ENCODE assay signal across 1 cellular context in the genomic region with DNA sequence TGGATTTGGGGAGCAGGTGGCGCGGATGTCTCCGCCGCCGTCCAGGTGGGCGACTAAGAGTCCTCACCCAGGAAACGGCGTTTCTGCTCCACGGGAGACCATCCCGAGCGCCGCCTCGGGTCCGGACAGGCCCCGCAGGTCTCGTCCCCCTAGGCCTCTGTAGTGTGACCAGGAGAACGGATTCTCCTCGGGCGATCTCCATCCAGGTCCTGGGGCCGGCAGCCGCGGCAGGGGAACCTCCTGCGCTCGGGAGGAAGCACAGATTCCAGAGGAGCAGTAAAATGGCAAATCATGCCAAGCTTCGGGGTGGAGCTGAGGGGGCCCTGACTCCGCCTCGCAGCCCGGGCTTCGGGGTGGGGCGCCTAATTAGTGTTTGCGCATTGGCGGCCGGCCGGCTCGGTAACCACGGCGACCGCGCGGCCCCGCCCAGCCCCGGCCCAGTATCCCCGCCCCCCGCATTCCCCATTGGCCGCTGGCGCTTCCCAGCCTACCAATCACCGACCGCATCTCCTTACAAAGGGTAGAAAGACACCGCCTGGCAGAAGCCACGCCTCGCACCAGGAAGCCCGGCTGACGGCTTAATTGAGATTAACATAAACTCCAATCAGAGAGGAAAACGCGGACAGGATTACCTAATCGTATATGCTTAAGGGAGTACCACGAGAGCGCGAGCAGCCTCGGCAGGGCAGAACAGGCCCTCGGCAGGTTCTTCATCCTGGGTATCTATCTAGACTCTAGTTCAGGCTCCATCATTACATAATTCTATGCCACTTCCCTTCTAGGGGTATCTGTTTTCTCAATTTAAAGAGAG.
TF ChIP-seq lines count a peak whose summit lies in the region.

No MANE protein-coding gene starts in this region.

TF ChIP-seq in HepG2, 621 proteins besides CTCF, POLR2A, EP300 and RAD21 (continued from another document and continues in another):
- no peak for TF ChIP-seq ZNF557 (CRISPR knock-in tag; IDR thresholded peaks at IDR 0.05)
- 0 out of 2 replicates have a peak, but pooled peaks have one; percentile 45 for TF ChIP-seq ZNF264 (CRISPR knock-in tag; IDR thresholded peaks at IDR 0.05)
- TF ChIP-seq TSC22D2 (CRISPR knock-in tag; IDR thresholded peaks at IDR 0.05; ENCODE audit: borderline replicate concordance), result no peak
- no peak for TF ChIP-seq ATF7-NPFF (CRISPR knock-in tag; IDR thresholded peaks at IDR 0.05; ENCODE audit: low read depth)
- no peak for TF ChIP-seq PHF5A (CRISPR knock-in tag; IDR thresholded peaks at IDR 0.05; ENCODE audit: low read depth, unreplicated experiment)
- TF ChIP-seq JARID2 (CRISPR knock-in tag; IDR thresholded peaks at IDR 0.05; ENCODE audit: insufficient replicate concordance), result no peak
- 0 out of 2 replicates have a peak, but pooled peaks have one; percentile 42 for TF ChIP-seq KLF12 (CRISPR knock-in tag; IDR thresholded peaks at IDR 0.05; ENCODE audit: borderline replicate concordance)
- TF ChIP-seq SP2 (CRISPR knock-in tag; IDR thresholded peaks at IDR 0.05), result peak; percentile 72
- no peak for TF ChIP-seq ZNF292 (CRISPR knock-in tag; IDR thresholded peaks at IDR 0.05; ENCODE audit: borderline replicate concordance, low read depth)
- TF ChIP-seq NFE2L2 (IDR thresholded peaks at IDR 0.05; ENCODE audit: low read length), result no peak
- no peak for TF ChIP-seq ZNF382 (CRISPR knock-in tag; IDR thresholded peaks at IDR 0.05; ENCODE audit: borderline replicate concordance)
- peak; percentile 30; the same call in 1 of the 3 replicates for TF ChIP-seq MXI1 (IDR thresholded peaks at IDR 0.05; ENCODE audit: borderline replicate concordance, low read depth, low read length)
- TF ChIP-seq, protein P1, sequence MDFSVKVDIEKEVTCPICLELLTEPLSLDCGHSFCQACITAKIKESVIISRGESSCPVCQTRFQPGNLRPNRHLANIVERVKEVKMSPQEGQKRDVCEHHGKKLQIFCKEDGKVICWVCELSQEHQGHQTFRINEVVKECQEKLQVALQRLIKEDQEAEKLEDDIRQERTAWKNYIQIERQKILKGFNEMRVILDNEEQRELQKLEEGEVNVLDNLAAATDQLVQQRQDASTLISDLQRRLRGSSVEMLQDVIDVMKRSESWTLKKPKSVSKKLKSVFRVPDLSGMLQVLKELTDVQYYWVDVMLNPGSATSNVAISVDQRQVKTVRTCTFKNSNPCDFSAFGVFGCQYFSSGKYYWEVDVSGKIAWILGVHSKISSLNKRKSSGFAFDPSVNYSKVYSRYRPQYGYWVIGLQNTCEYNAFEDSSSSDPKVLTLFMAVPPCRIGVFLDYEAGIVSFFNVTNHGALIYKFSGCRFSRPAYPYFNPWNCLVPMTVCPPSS (IDR thresholded peaks at IDR 0.05), result no peak
- TF ChIP-seq THAP11 (CRISPR knock-in tag; IDR thresholded peaks at IDR 0.05), result peak; percentile 22; the same call in 1 of the 2 replicates
- no peak for TF ChIP-seq ZBTB20 (CRISPR knock-in tag; IDR thresholded peaks at IDR 0.05; ENCODE audit: borderline replicate concordance, low read depth)
- no peak for TF ChIP-seq SMAD9 (CRISPR knock-in tag; IDR thresholded peaks at IDR 0.05)
- TF ChIP-seq, protein P2, sequence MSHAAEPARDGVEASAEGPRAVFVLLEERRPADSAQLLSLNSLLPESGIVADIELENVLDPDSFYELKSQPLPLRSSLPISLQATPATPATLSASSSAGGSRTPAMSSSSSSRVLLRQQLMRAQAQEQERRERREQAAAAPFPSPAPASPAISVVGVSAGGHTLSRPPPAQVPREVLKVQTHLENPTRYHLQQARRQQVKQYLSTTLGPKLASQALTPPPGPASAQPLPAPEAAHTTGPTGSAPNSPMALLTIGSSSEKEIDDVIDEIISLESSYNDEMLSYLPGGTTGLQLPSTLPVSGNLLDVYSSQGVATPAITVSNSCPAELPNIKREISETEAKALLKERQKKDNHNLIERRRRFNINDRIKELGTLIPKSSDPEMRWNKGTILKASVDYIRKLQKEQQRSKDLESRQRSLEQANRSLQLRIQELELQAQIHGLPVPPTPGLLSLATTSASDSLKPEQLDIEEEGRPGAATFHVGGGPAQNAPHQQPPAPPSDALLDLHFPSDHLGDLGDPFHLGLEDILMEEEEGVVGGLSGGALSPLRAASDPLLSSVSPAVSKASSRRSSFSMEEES (CRISPR knock-in tag; IDR thresholded peaks at IDR 0.05), result no peak
- no peak for TF ChIP-seq ZSCAN22 (CRISPR knock-in tag; IDR thresholded peaks at IDR 0.05)
- no peak for TF ChIP-seq ARNT2 (CRISPR knock-in tag; IDR thresholded peaks at IDR 0.05; ENCODE audit: low read depth)
- no peak for TF ChIP-seq CAMTA2 (CRISPR knock-in tag; IDR thresholded peaks at IDR 0.05; ENCODE audit: borderline replicate concordance)
- no peak for TF ChIP-seq REPIN1 (CRISPR knock-in tag; IDR thresholded peaks at IDR 0.05; ENCODE audit: borderline replicate concordance, low read depth)
- no peak for TF ChIP-seq ZNF350 (CRISPR knock-in tag; IDR thresholded peaks at IDR 0.05; ENCODE audit: borderline replicate concordance, low read depth)
- no peak for TF ChIP-seq ZNF251 (CRISPR knock-in tag; IDR thresholded peaks at IDR 0.05)
- TF ChIP-seq HDAC1 (CRISPR knock-in tag; IDR thresholded peaks at IDR 0.05), result peak; percentile 52; the same call in 1 of the 2 replicates
- TF ChIP-seq DPF2 (CRISPR knock-in tag; IDR thresholded peaks at IDR 0.05; ENCODE audit: borderline replicate concordance, low read depth), result no peak
- TF ChIP-seq RNF2 (conservative IDR thresholded peaks at IDR 0.05; ENCODE audit: low read depth), result no peak
- no peak for TF ChIP-seq SOX5 (CRISPR knock-in tag; IDR thresholded peaks at IDR 0.05; ENCODE audit: borderline replicate concordance)
- no peak for TF ChIP-seq KAT7 (CRISPR knock-in tag; IDR thresholded peaks at IDR 0.05; ENCODE audit: borderline replicate concordance)
- TF ChIP-seq TCF7 (IDR thresholded peaks at IDR 0.05; ENCODE audit: low read depth), result 0 out of 2 replicates have a peak, but pooled peaks have one; percentile 38
- TF ChIP-seq ZNF501 (CRISPR knock-in tag; IDR thresholded peaks at IDR 0.05), result no peak
- no peak for TF ChIP-seq ZNF30 (CRISPR knock-in tag; IDR thresholded peaks at IDR 0.05)
- 0 out of 2 replicates have a peak, but pooled peaks have one; percentile 22 for TF ChIP-seq HIVEP1 (CRISPR knock-in tag; IDR thresholded peaks at IDR 0.05)
- no peak for TF ChIP-seq FOXP1 (IDR thresholded peaks at IDR 0.05)
- TF ChIP-seq FOXP1 (CRISPR knock-in tag; IDR thresholded peaks at IDR 0.05), result no peak
- no peak for TF ChIP-seq TGIF2 (CRISPR knock-in tag; IDR thresholded peaks at IDR 0.05)
- TF ChIP-seq ZC3H4 (CRISPR knock-in tag; IDR thresholded peaks at IDR 0.05; ENCODE audit: borderline replicate concordance), result no peak
- no peak for TF ChIP-seq ZSCAN31 (CRISPR knock-in tag; IDR thresholded peaks at IDR 0.05; ENCODE audit: low read depth)
- TF ChIP-seq, protein P3, sequence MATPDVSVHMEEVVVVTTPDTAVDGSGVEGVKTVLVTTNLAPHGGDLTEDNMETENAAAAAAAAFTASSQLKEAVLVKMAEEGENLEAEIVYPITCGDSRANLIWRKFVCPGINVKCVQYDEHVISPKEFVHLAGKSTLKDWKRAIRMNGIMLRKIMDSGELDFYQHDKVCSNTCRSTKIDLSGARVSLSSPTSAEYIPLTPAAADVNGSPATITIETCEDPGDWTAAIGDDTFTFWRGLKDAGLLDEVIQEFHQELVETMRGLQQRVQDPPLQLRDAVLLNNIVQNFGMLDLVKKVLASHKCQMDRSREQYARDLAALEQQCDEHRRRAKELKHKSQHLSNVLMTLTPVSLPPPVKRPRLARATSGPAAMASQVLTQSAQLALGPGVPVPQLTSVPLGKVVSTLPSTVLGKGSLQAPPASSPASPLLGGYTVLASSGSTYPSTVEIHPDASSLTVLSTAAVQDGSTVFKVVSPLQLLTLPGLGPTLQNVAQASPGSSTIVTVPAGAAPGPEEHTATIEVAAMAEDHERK (CRISPR knock-in tag; IDR thresholded peaks at IDR 0.05; ENCODE audit: low read depth), result no peak
- no peak for TF ChIP-seq ZIK1 (CRISPR knock-in tag; IDR thresholded peaks at IDR 0.05; ENCODE audit: borderline replicate concordance, low read depth)
- no peak for TF ChIP-seq RAD51 (IDR thresholded peaks at IDR 0.05; ENCODE audit: borderline replicate concordance)
- TF ChIP-seq CBFB (CRISPR knock-in tag; IDR thresholded peaks at IDR 0.05), result no peak
- TF ChIP-seq ZBTB3 (CRISPR knock-in tag; IDR thresholded peaks at IDR 0.05; ENCODE audit: borderline replicate concordance, low read depth), result no peak
- 0 out of 2 replicates have a peak, but pooled peaks have one; percentile 25 for TF ChIP-seq YEATS4 (CRISPR knock-in tag; IDR thresholded peaks at IDR 0.05; ENCODE audit: borderline replicate concordance)
- TF ChIP-seq, protein P4, sequence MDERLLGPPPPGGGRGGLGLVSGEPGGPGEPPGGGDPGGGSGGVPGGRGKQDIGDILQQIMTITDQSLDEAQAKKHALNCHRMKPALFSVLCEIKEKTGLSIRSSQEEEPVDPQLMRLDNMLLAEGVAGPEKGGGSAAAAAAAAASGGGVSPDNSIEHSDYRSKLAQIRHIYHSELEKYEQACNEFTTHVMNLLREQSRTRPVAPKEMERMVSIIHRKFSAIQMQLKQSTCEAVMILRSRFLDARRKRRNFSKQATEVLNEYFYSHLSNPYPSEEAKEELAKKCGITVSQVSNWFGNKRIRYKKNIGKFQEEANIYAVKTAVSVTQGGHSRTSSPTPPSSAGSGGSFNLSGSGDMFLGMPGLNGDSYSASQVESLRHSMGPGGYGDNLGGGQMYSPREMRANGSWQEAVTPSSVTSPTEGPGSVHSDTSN (CRISPR knock-in tag; IDR thresholded peaks at IDR 0.05), result no peak
- TF ChIP-seq MED13 (CRISPR knock-in tag; IDR thresholded peaks at IDR 0.05), result no peak
- TF ChIP-seq SRSF4 (IDR thresholded peaks at IDR 0.05; ENCODE audit: low read depth, low read length, poor library complexity, severe bottlenecking), result no peak
- no peak for TF ChIP-seq MAFF (IDR thresholded peaks at IDR 0.05; ENCODE audit: low read depth, low read length)
- TF ChIP-seq, protein P5, sequence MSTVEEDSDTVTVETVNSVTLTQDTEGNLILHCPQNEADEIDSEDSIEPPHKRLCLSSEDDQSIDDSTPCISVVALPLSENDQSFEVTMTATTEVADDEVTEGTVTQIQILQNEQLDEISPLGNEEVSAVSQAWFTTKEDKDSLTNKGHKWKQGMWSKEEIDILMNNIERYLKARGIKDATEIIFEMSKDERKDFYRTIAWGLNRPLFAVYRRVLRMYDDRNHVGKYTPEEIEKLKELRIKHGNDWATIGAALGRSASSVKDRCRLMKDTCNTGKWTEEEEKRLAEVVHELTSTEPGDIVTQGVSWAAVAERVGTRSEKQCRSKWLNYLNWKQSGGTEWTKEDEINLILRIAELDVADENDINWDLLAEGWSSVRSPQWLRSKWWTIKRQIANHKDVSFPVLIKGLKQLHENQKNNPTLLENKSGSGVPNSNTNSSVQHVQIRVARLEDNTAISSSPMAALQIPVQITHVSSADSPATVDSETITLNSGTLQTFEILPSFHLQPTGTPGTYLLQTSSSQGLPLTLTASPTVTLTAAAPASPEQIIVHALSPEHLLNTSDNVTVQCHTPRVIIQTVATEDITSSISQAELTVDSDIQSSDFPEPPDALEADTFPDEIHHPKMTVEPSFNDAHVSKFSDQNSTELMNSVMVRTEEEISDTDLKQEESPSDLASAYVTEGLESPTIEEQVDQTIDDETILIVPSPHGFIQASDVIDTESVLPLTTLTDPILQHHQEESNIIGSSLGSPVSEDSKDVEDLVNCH (CRISPR knock-in tag; IDR thresholded peaks at IDR 0.05), result no peak
- TF ChIP-seq, protein P6, sequence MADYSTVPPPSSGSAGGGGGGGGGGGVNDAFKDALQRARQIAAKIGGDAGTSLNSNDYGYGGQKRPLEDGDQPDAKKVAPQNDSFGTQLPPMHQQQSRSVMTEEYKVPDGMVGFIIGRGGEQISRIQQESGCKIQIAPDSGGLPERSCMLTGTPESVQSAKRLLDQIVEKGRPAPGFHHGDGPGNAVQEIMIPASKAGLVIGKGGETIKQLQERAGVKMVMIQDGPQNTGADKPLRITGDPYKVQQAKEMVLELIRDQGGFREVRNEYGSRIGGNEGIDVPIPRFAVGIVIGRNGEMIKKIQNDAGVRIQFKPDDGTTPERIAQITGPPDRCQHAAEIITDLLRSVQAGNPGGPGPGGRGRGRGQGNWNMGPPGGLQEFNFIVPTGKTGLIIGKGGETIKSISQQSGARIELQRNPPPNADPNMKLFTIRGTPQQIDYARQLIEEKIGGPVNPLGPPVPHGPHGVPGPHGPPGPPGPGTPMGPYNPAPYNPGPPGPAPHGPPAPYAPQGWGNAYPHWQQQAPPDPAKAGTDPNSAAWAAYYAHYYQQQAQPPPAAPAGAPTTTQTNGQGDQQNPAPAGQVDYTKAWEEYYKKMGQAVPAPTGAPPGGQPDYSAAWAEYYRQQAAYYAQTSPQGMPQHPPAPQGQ (CRISPR knock-in tag; IDR thresholded peaks at IDR 0.05; ENCODE audit: borderline replicate concordance), result no peak
- TF ChIP-seq ZNF879 (CRISPR knock-in tag; IDR thresholded peaks at IDR 0.05), result no peak
- TF ChIP-seq ZKSCAN8 (CRISPR knock-in tag; IDR thresholded peaks at IDR 0.05; ENCODE audit: borderline replicate concordance), result no peak
- TF ChIP-seq GTF2F1 (IDR thresholded peaks at IDR 0.05; ENCODE audit: low read length), result no peak
- no peak for TF ChIP-seq ZNF564 (CRISPR knock-in tag; IDR thresholded peaks at IDR 0.05)
- TF ChIP-seq HNRNPLL (IDR thresholded peaks at IDR 0.05; ENCODE audit: low read depth, low read length, poor library complexity, severe bottlenecking), result peak; percentile 27
- no peak for TF ChIP-seq ZFP90 (CRISPR knock-in tag; IDR thresholded peaks at IDR 0.05; ENCODE audit: borderline replicate concordance)
- TF ChIP-seq ZNF367 (CRISPR knock-in tag; IDR thresholded peaks at IDR 0.05; ENCODE audit: borderline replicate concordance), result no peak
- TF ChIP-seq, protein P7, sequence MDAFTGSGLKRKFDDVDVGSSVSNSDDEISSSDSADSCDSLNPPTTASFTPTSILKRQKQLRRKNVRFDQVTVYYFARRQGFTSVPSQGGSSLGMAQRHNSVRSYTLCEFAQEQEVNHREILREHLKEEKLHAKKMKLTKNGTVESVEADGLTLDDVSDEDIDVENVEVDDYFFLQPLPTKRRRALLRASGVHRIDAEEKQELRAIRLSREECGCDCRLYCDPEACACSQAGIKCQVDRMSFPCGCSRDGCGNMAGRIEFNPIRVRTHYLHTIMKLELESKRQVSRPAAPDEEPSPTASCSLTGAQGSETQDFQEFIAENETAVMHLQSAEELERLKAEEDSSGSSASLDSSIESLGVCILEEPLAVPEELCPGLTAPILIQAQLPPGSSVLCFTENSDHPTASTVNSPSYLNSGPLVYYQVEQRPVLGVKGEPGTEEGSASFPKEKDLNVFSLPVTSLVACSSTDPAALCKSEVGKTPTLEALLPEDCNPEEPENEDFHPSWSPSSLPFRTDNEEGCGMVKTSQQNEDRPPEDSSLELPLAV (CRISPR knock-in tag; conservative IDR thresholded peaks at IDR 0.05; ENCODE audit: low read depth), result no peak
- TF ChIP-seq, protein P8, sequence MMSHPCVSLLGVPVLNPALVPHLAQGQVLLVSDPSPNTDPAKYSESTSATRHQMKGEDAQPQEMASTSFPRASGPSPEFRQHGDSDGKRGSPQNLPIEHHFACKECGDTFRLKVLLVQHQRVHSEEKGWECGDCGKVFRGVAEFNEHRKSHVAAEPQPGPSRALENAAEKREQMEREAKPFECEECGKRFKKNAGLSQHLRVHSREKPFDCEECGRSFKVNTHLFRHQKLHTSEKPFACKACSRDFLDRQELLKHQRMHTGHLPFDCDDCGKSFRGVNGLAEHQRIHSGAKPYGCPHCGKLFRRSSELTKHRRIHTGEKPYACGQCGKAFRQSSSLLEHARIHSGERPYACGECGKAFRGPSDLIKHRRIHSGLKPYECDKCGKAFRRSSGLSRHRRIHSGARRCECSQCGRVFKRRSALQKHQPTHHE (CRISPR knock-in tag; IDR thresholded peaks at IDR 0.05; ENCODE audit: borderline replicate concordance), result no peak
